Comparison of ENCODE assay signal across 9 cellular contexts in genomic region chr2:48600204-48600813, GRCh38. TPM values are rescaled to one million over a fixed set of nuclear protein-coding genes. Genes with fewer than 3 reads are reported as not detected.
DNase-seq lines count a peak whose midpoint lies in the region; ATAC-seq, FAIRE-seq and TF ChIP-seq lines count a peak whose summit lies in the region.
"Had no signal": no experiment of that assay in that cellular context is flagged by ENCODE, and none has a peak within 500 bp of the region (broad histone marks: within the 10 kb centered on the region; RNA-seq: fewer than 3 reads in every experiment).

No MANE protein-coding gene starts in this region.

- H3K27me3 Mint-ChIP-seq in neural crest cell (ENCODE audit: low read depth): no peaks in the 10 kb centered on the region

- H2BK20ac ChIP-seq in H1 (ENCODE audit: low read length): no peak overlapping the region

- H2BK5ac ChIP-seq in H1 (ENCODE audit: low read depth, low read length): no peak overlapping the region

- H3K9me2 ChIP-seq in OCI-LY1 (ENCODE audit: low read depth, low read length): no peaks in the 10 kb centered on the region

- H4K91ac ChIP-seq in H1 (replicated peaks; ENCODE audit: insufficient read length, low read length): no peak overlapping the region

- TF ChIP-seq CTCF in OCI-LY1 (IDR thresholded peaks at IDR 0.05; ENCODE audit: low read length) (peak; percentile 71), H1 (IDR thresholded peaks at IDR 0.05; ENCODE audit: control extremely low read depth in 1 of 3, insufficient read depth in 1 of 3, low read depth in 1 of 3, low read length in 3 of 3) (peak in 2 of 3 experiments; percentile 61 to 65; a peak in 2 of 4 replicates), neural crest cell (conservative IDR thresholded peaks at IDR 0.05) (peak; percentile 87)

- H2BK12ac ChIP-seq in H1 (ENCODE audit: low read depth, low read length): no peak overlapping the region

- TF ChIP-seq POLR2A in H1 (IDR thresholded peaks at IDR 0.05; ENCODE audit: control extremely low read depth in 1 of 2, low read depth in 2 of 2, low read length in 2 of 2): no peak

- 42% methylated on average over 4 of the region's 4 CpGs; no CpG with 5 or more reads in 1 of the 2 experiments for WGBS in H1 (ENCODE audit: extremely low coverage in 1 of 2, insufficient coverage in 1 of 2, insufficient read length in 1 of 2, insufficient replicate concordance in 2 of 2, low coverage in 1 of 2, low lambda C conversion rate in 2 of 2, missing lambda C conversion rate in 1 of 2), 2 experiments

- CTCF ChIA-PET in H1 (lab: Charles Lee; ENCODE audit: partially characterized antibody): interaction anchor here (0.6 to 2.4 kb wide), 29 partner anchors 11 to 501 kb away, joined by 3 to 16 read pairs (median 4); partner anchors contain the start of genes GTF2A1L and LHCGR

- H3K4me3 ChIP-seq in OCI-LY1 (ENCODE audit: low read depth, low read length, poor library complexity, severe bottlenecking): no peak overlapping the region
- no peak overlapping the region for H3K4me3 ChIP-seq in H1 (ENCODE audit: extremely low read depth in 1 of 4, insufficient read depth in 2 of 4, low read depth in 3 of 4, low read length in 4 of 4)
- H3K4me3 ChIP-seq: skin epidermis had no signal

- H4K20me1 ChIP-seq in OCI-LY1 (ENCODE audit: insufficient read depth, low read length) (no peaks in the 10 kb centered on the region), H1 (replicated peaks in 1 of 2; ENCODE audit: control insufficient read depth in 1 of 2, insufficient read depth in 2 of 2, low read length in 2 of 2) (no peaks in the 10 kb centered on the region)

- H3K79me1 ChIP-seq in H1 (ENCODE audit: low read depth, low read length): no peaks in the 10 kb centered on the region

- no peak overlapping the region for H2BK15ac ChIP-seq in H1 (ENCODE audit: low read length)

- peaks cover 5% of the 10 kb centered on the region for H3K4me1 Mint-ChIP-seq in neural crest cell

- no peak overlapping the region for H3K4me2 ChIP-seq in OCI-LY1 (ENCODE audit: low read length)
- H3K4me2 ChIP-seq in H1 (ENCODE audit: insufficient read depth in 1 of 2, low read depth in 2 of 2, low read length in 2 of 2): no peak overlapping the region

- FAIRE-seq in H1 (lab: Jason Lieb, UNC): peak; percentile 78

- H3K4ac ChIP-seq in H1 (replicated peaks; ENCODE audit: insufficient read length, low read depth, low read length): no peak overlapping the region

- no peak overlapping the region for H3K23ac ChIP-seq in H1 (ENCODE audit: insufficient read length)

- H4K8ac ChIP-seq in H1 (ENCODE audit: extremely low read depth, insufficient read depth, low read length): no peak overlapping the region

- H3K9me3 Mint-ChIP-seq in neural crest cell: no peaks in the 10 kb centered on the region

- H3K36me3 ChIP-seq in OCI-LY1 (ENCODE audit: insufficient read depth, low read length) (no peaks in the 10 kb centered on the region), H1 (ENCODE audit: control insufficient read depth in 2 of 4, insufficient read depth in 4 of 4, low read length in 3 of 4) (no peaks in the 10 kb centered on the region; a peak in 3 of 8 replicates)

- no peaks in the 10 kb centered on the region for H3F3A ChIP-seq in OCI-LY1 (ENCODE audit: insufficient read depth, low read length)

- H3K36me3 Mint-ChIP-seq in neural crest cell (ENCODE audit: low read depth): no peaks in the 10 kb centered on the region

- no peaks in the 10 kb centered on the region for H3K4me1 ChIP-seq in OCI-LY1 (ENCODE audit: insufficient read depth, low read length, severe bottlenecking)
- no peaks in the 10 kb centered on the region for H3K4me1 ChIP-seq in H1 (replicated peaks in 1 of 4; ENCODE audit: control insufficient read depth in 3 of 4, insufficient read depth in 4 of 4, low read length in 3 of 4)

- POLR2A ChIA-PET in H1 (lab: Charles Lee; ENCODE audit: partially characterized antibody): no interaction called here

- H3K27ac ChIP-seq in OCI-LY1 (ENCODE audit: low read depth, low read length, poor library complexity, severe bottlenecking): no peak overlapping the region
- no peak overlapping the region for H3K27ac ChIP-seq in H1 (ENCODE audit: low read depth, low read length)
- H3K27ac ChIP-seq: skin epidermis had no signal

- H3K9ac ChIP-seq in OCI-LY1 (ENCODE audit: low read length) (no peak overlapping the region), H1 (replicated peaks in 1 of 4; ENCODE audit: extremely low read depth in 1 of 4, low read depth in 3 of 4, low read length in 3 of 4) (no peak overlapping the region)

- no peak overlapping the region for H3K56ac ChIP-seq in H1 (replicated peaks; ENCODE audit: insufficient read length, low read depth, low read length)

- H3K23me2 ChIP-seq in H1 (ENCODE audit: low read depth, low read length): no peaks in the 10 kb centered on the region; the same call in 1 of the 2 replicates

- no peak overlapping the region for H3K4me3 Mint-ChIP-seq in neural crest cell

- DNase-seq in EL: peak; percentile 49
- no peak for DNase-seq in H1 (ENCODE audit: low read depth in 1 of 2, low spot score in 2 of 2)
- peak; percentile 21 for DNase-seq in neural crest cell (ENCODE audit: low read depth, low spot score)
- DNase-seq in activated CD8-positive, alpha-beta memory T cell treated with anti-CD3 and anti-CD28 coated beads for 24 hours: no peak

- no peak overlapping the region for H3K27ac Mint-ChIP-seq in neural crest cell (ENCODE audit: unreplicated experiment)

- H3K9me3 ChIP-seq in OCI-LY1 (ENCODE audit: low read length) (no peaks in the 10 kb centered on the region), H1 (ENCODE audit: insufficient read depth in 2 of 2, low read depth in 1 of 2, low read length in 1 of 2) (no peaks in the 10 kb centered on the region)

- peak; percentile 60 for ATAC-seq in HG03442 (IDR thresholded peaks at IDR 0.05; ENCODE audit: unreplicated experiment)
- no peak for ATAC-seq in HG03571 (IDR thresholded peaks at IDR 0.05; ENCODE audit: unreplicated experiment)

- no peak for TF ChIP-seq EP300 in H1 (IDR thresholded peaks at IDR 0.05; ENCODE audit: borderline replicate concordance in 1 of 2, low read depth in 2 of 2, low read length in 2 of 2)

- no peaks in the 10 kb centered on the region for H3K27me3 ChIP-seq in OCI-LY1 (ENCODE audit: insufficient read depth, low read length)
- H3K27me3 ChIP-seq in H1 (replicated peaks in 1 of 4; ENCODE audit: control insufficient read depth in 3 of 4, extremely low read depth in 1 of 4, insufficient read depth in 3 of 4, low read length in 3 of 4): no peaks in the 10 kb centered on the region

- H2AFZ ChIP-seq in OCI-LY1 (ENCODE audit: low read length) (no peak overlapping the region), H1 (ENCODE audit: low read length) (no peak overlapping the region)

- H2BK120ac ChIP-seq in H1 (replicated peaks; ENCODE audit: low read depth, low read length): no peak overlapping the region

- H3K79me2 ChIP-seq in OCI-LY1 (ENCODE audit: insufficient read depth, low read length) (no peaks in the 10 kb centered on the region), H1 (ENCODE audit: control insufficient read depth in 1 of 2, insufficient read depth in 2 of 2, low read length in 2 of 2) (no peaks in the 10 kb centered on the region)

- peak; percentile 88 to 89 for TF ChIP-seq RAD21 in H1 (IDR thresholded peaks at IDR 0.05 in 1 of 2, conservative IDR thresholded peaks at IDR 0.05 in 1 of 2; ENCODE audit: low read depth in 2 of 2, low read length in 2 of 2)

- no peak overlapping the region for H4K5ac ChIP-seq in H1 (ENCODE audit: insufficient read length, low read depth, low read length)

- no peak overlapping the region for H3K14ac ChIP-seq in H1 (ENCODE audit: insufficient read length)

- H3K18ac ChIP-seq in H1 (ENCODE audit: extremely low read depth, low read length): no peak overlapping the region

- no peak overlapping the region for H2AK5ac ChIP-seq in H1 (ENCODE audit: low read depth, low read length)

TF ChIP-seq in H1, 55 proteins besides CTCF, POLR2A, EP300 and RAD21 (continues in another document):
- TF ChIP-seq CREB1 (IDR thresholded peaks at IDR 0.05) (no peak), GABPA (IDR thresholded peaks at IDR 0.05; ENCODE audit: borderline replicate concordance, insufficient read depth, low read length) (no peak), SIRT6 (IDR thresholded peaks at IDR 0.05; ENCODE audit: low read length) (no peak), CHD2 (IDR thresholded peaks at IDR 0.05; ENCODE audit: low read length) (no peak), ZNF274 (IDR thresholded peaks at IDR 0.05; ENCODE audit: borderline replicate concordance, extremely low read depth, low read length) (no peak), CTBP2 (IDR thresholded peaks at IDR 0.05; ENCODE audit: borderline replicate concordance, insufficient read depth, insufficient read length, low read length) (no peak), YY1 (IDR thresholded peaks at IDR 0.05; ENCODE audit: low read depth, low read length) (no peak), EZH2 (IDR thresholded peaks at IDR 0.05; ENCODE audit: low read depth, low read length, severe bottlenecking) (no peak)
- TF ChIP-seq, protein P1, sequence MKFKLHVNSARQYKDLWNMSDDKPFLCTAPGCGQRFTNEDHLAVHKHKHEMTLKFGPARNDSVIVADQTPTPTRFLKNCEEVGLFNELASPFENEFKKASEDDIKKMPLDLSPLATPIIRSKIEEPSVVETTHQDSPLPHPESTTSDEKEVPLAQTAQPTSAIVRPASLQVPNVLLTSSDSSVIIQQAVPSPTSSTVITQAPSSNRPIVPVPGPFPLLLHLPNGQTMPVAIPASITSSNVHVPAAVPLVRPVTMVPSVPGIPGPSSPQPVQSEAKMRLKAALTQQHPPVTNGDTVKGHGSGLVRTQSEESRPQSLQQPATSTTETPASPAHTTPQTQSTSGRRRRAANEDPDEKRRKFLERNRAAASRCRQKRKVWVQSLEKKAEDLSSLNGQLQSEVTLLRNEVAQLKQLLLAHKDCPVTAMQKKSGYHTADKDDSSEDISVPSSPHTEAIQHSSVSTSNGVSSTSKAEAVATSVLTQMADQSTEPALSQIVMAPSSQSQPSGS (IDR thresholded peaks at IDR 0.05; ENCODE audit: low read length): no peak

RNA-seq across cellular contexts. Expression of gene GTF2A1L, which starts 17.3 kb away (rescaled TPM):
- total RNA-seq in H1 (2021; fragmentation: NEBNext Ultra II Directional; extraction: Animal tissue kit (Norgen Biotek cat#: 25700)): not detected in 2 replicates
- polyA plus RNA-seq in H1 (2011; rRNA removed): 0.18 and 0.20 TPM in 2 replicates
- polyA plus RNA-seq in H1 (2011; cell fraction: cytosol; rRNA removed): 0.94 TPM
- polyA plus RNA-seq in H1 (2011; cell fraction: nucleus; rRNA removed): 0.37 TPM
- polyA plus RNA-seq in H1 (2012, experiment 1 of 2): 0.19 TPM in 1 of 4 replicates, not detected in the others
- polyA plus RNA-seq in H1 (2012, experiment 2 of 2): not detected
- polyA plus RNA-seq in H1 (2013, experiment 1 of 2): 0.36 TPM
- polyA plus RNA-seq in H1 (2013, experiment 2 of 2): 0.24 TPM
- not detected in 2 replicates for polyA minus RNA-seq in H1 (2011; rRNA and poly(A)+ RNA removed)
- polyA minus RNA-seq in H1 (2011; cell fraction: cytosol; rRNA and poly(A)+ RNA removed): not detected
- 1.7 TPM for polyA minus RNA-seq in H1 (2011; cell fraction: nucleus; rRNA and poly(A)+ RNA removed)
- not detected in 2 replicates for total RNA-seq in neural crest cell
- total RNA-seq: activated CD8-positive, alpha-beta memory T cell treated with anti-CD3 and anti-CD28 coated beads for 36 hours had no signal

Comparison
In these comparisons a context has a peak if more than half of its experiments do, and no peak if none do; other contexts are left out.
1. DNase-seq: peak in EL (single experiment) and neural crest cell (single experiment); none in H1 (0 of 2) and activated CD8-positive, alpha-beta memory T cell treated with anti-CD3 and anti-CD28 coated beads for 24 hours (single experiment).
2. Peak in every context shown above with its lines, with median percentiles within 50 percentile points of each other: CTCF ChIP-seq.